In the genomic region with DNA sequence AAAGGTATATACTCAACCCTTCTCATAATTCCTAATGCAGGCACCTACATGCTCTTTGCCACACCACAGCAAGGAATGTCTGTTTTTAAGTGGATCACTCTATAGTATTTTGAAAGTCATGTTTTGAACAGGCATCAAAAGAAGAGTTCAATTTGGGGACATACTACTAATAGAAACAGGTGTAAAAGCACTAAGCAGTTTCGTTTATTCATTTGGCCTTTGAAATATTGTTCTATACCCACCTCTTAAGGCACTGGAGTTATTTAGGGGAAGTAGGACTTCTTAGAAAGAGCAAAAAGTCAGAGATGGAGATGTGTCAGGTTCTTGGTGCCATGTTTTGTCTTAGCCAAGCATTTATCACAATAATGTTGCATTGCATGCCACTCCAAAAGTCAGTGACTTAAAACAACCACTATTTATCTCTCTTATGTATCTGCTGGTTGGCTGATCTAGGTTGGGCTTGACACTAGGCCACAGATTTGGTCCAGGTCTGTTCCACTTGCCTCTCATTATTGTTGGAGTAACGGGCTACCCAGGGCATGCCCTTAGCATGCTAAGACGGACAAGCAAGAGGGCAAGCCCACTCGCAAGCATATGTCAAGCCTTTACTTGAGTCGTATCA, we compare ENCODE assay signal across 13 cellular contexts.
A peak's percentile ranks its signal among the peaks of the same experiment; 100 is the strongest.
DNase-seq lines count a peak whose midpoint lies in the region; ATAC-seq and TF ChIP-seq lines count a peak whose summit lies in the region.
"Had no signal": no experiment of that assay in that cellular context is flagged by ENCODE, and none has a peak within 500 bp of the region (broad histone marks: within the 10 kb centered on the region; RNA-seq: fewer than 3 reads in every experiment).

No MANE protein-coding gene starts in this region.

- H3K9me3 ChIP-seq in adrenal gland (replicated peaks in 1 of 3) = no peaks in the 10 kb centered on the region
- H3K9me3 ChIP-seq: ascending aorta had no signal

- intact Hi-C loops in adrenal gland (cut with DNase I) = no loop called here

- H3K27me3 ChIP-seq in adrenal gland = no peaks in the 10 kb centered on the region
- H3K27me3 ChIP-seq: ascending aorta had no signal

- POLR2A ChIA-PET in GM10248 (lab: Yijun Ruan, JAX) = no interaction called here

- ATAC-seq in GM19452 (IDR thresholded peaks at IDR 0.05; ENCODE audit: unreplicated experiment) (peak; percentile 55), HG02938 (IDR thresholded peaks at IDR 0.05; ENCODE audit: unreplicated experiment) (peak; percentile 61)
- ATAC-seq: left lobe of liver had no signal

- H3K27ac ChIP-seq in adrenal gland = peak overlapping the region in 1 of 5 donors; percentile 47
- H3K27ac ChIP-seq: ascending aorta, parathyroid adenoma had no signal

- CTCF ChIA-PET in GM10248 (lab: Yijun Ruan, JAX) = interaction anchor here (1.2 to 8.1 kb wide), 4 partner anchors 19 to 303 kb away, joined by 3 to 232 read pairs (median 6); a partner anchor contains a TSS

- WGBS in adrenal gland, 4 donors = 93 to 97% (median 95%) methylated on average over 5 of the region's 5 CpGs

- H3K4me1 ChIP-seq in adrenal gland (replicated peaks in 1 of 2) = peaks cover 10 to 23% of the 10 kb centered on the region in 2 donors

- TF ChIP-seq CTCF in GM10248 (IDR thresholded peaks at IDR 0.05; ENCODE audit: control extremely low read depth, extremely low read depth, low read depth, missing control alignments) (no peak), adrenal gland (IDR thresholded peaks at IDR 0.05) (no peak)

- DNase-seq in GM10248 (ENCODE audit: extremely low spot score) = peak; percentile 61
- peak; percentile 40 for DNase-seq in MV-4-11 (lab: John Stamatoyannopoulos, UW)
- DNase-seq in AG08395 (ENCODE audit: low spot score) = no peak
- no peak for DNase-seq in adrenal gland
- no peak for DNase-seq in HuH-7 (ENCODE audit: low spot score)
- no peak for DNase-seq in SHP77 treated with DMSO at 0.1 percent for 48 hours (lab: John Stamatoyannopoulos, UW)
- DNase-seq: NCI-H226 had no signal

- peaks cover 0 to 67% of the 10 kb centered on the region in 2 donors for H3K36me3 ChIP-seq in adrenal gland (replicated peaks in 1 of 2)

- H3K4me3 ChIP-seq in adrenal gland = no peak overlapping the region
- H3K4me3 ChIP-seq: ascending aorta, SK-N-MC had no signal

- TF ChIP-seq POLR2A in adrenal gland (IDR thresholded peaks at IDR 0.05) = no peak

Comparison
In these comparisons a context has a peak if more than half of its experiments do, and no peak if none do; other contexts are left out.
1. DNase-seq: peak in GM10248 (single experiment) and MV-4-11 (single experiment); none in AG08395 (single experiment), adrenal gland (0 of 7), HuH-7 (single experiment) and SHP77 treated with DMSO at 0.1 percent for 48 hours (single experiment).